ENCODE assay signal across 9 cellular contexts in genomic region chr17:78723001-78723796, GRCh38. TPM values are rescaled to one million over a fixed set of nuclear protein-coding genes. Genes with fewer than 3 reads are reported as not detected.
DNase-seq lines count a peak whose midpoint lies in the region; ATAC-seq and TF ChIP-seq lines count a peak whose summit lies in the region.
"Had no signal": no experiment of that assay in that cellular context is flagged by ENCODE, and none has a peak within 500 bp of the region (broad histone marks: within the 10 kb centered on the region; RNA-seq: fewer than 3 reads in every experiment).

No MANE protein-coding gene starts in this region.

- H3K27me3 Mint-ChIP-seq in central memory CD8-positive, alpha-beta T cell: no peaks in the 10 kb centered on the region

- peak overlapping the region; percentile 95 for H3K9ac ChIP-seq in MM.1S (ENCODE audit: low read length)

- TF ChIP-seq CTCF in MM.1S (IDR thresholded peaks at IDR 0.05; ENCODE audit: low read length): no peak
- TF ChIP-seq CTCF in right lobe of liver (IDR thresholded peaks at IDR 0.05): no peak
- TF ChIP-seq CTCF in transverse colon (IDR thresholded peaks at IDR 0.05): no peak

- 56% methylated on average over 4 of the region's 25 CpGs for WGBS in right lobe of liver (ENCODE audit: insufficient coverage, low coverage, low lambda C conversion rate, missing lambda C conversion rate)
- WGBS in transverse colon (ENCODE audit: low coverage in 1 of 2), 2 donors: 70% methylated on average over 25 of the region's 25 CpGs; no CpG with 5 or more reads in 1 of the 2 donors

- H4K20me1 ChIP-seq in MM.1S (ENCODE audit: insufficient read depth, low read length): no peaks in the 10 kb centered on the region

- H3K79me2 ChIP-seq in MM.1S (ENCODE audit: low read length): peaks cover 95% of the 10 kb centered on the region

- H3K4me1 ChIP-seq in MM.1S (ENCODE audit: low read length): peaks cover 83% of the 10 kb centered on the region
- H3K4me1 ChIP-seq in right lobe of liver: peaks cover 0 to 65% (median 15%) of the 10 kb centered on the region in 4 donors
- H3K4me1 ChIP-seq in transverse colon: peaks cover 47 to 86% (median 67%) of the 10 kb centered on the region in 4 donors

- DNase-seq in AG20443 (ENCODE audit: low spot score) (peak; percentile 65), MM.1S (peak; percentile 35), right lobe of liver (no peak), transverse colon (peak; percentile 41), NCI-H2196 (lab: John Stamatoyannopoulos, UW; ENCODE audit: unreplicated experiment) (no peak), HuH-7.5 (ENCODE audit: low spot score) (no peak)
- DNase-seq in central memory CD8-positive, alpha-beta T cell (ENCODE audit: low spot score in 2 of 2): no peak
- DNase-seq in activated effector memory CD4-positive, alpha-beta T cell treated with Interleukin-2 at 50 U/mL for 16 hours: no peak

- H3K9me3 ChIP-seq in MM.1S (replicated peaks; ENCODE audit: insufficient read depth, low read length): no peaks in the 10 kb centered on the region
- no peaks in the 10 kb centered on the region for H3K9me3 ChIP-seq in right lobe of liver
- H3K9me3 ChIP-seq in transverse colon: no peaks in the 10 kb centered on the region
- H3K9me3 ChIP-seq: upper lobe of left lung had no signal

- H3K4me1 Mint-ChIP-seq in central memory CD8-positive, alpha-beta T cell: peaks cover 90% of the 10 kb centered on the region

- peak overlapping the region; percentile 70 for H3K4me3 ChIP-seq in MM.1S (ENCODE audit: low read length)
- no peak overlapping the region for H3K4me3 ChIP-seq in right lobe of liver
- H3K4me3 ChIP-seq in transverse colon: peak overlapping the region; percentile 8 to 46 (median 14)

- intact Hi-C loops in right lobe of liver (cut with DNase I): no loop called here
- intact Hi-C loops in transverse colon (cut with DNase I; ENCODE audit: low total_unique reads): no loop called here

- no peak for ATAC-seq in central memory CD8-positive, alpha-beta T cell (replicated peaks; ENCODE audit: extremely low read depth, poor library complexity, severe bottlenecking)
- peak; percentile 8 to 32 (median 20) for ATAC-seq in right lobe of liver

- no peaks in the 10 kb centered on the region for H3K27me3 ChIP-seq in MM.1S (replicated peaks; ENCODE audit: insufficient read depth, low read length)
- no peaks in the 10 kb centered on the region for H3K27me3 ChIP-seq in right lobe of liver
- no peaks in the 10 kb centered on the region for H3K27me3 ChIP-seq in transverse colon
- H3K27me3 ChIP-seq: upper lobe of left lung had no signal

- in situ Hi-C loops in transverse colon (cut with MboI; ENCODE audit: low pct_ligation_motif_present in 1 of 4, low pct_unique_long_range_greater_than_20kb in 1 of 4, low sequenced_read_pairs in 3 of 4): loop anchor here in 1 of 4 donors (25.0 kb wide), 1 partner anchor 211 kb away; no protein-coding TSS in a partner anchor

- TF ChIP-seq EP300 in transverse colon (IDR thresholded peaks at IDR 0.05; ENCODE audit: low read depth): no peak

- TF ChIP-seq POLR2A in right lobe of liver (IDR thresholded peaks at IDR 0.05): no peak
- no peak for TF ChIP-seq POLR2A in transverse colon (IDR thresholded peaks at IDR 0.05)

- peak overlapping the region; percentile 73 for H3K4me3 Mint-ChIP-seq in central memory CD8-positive, alpha-beta T cell

- peak overlapping the region; percentile 59 for H3K27ac Mint-ChIP-seq in central memory CD8-positive, alpha-beta T cell (ENCODE audit: low read depth)

- H3K9me3 Mint-ChIP-seq in central memory CD8-positive, alpha-beta T cell: no peaks in the 10 kb centered on the region

- peaks cover 49% of the 10 kb centered on the region for H3K36me3 Mint-ChIP-seq in central memory CD8-positive, alpha-beta T cell (ENCODE audit: insufficient read depth)

- H3K36me3 ChIP-seq in MM.1S (replicated peaks; ENCODE audit: insufficient read depth, low read length) (no peaks in the 10 kb centered on the region), right lobe of liver (no peaks in the 10 kb centered on the region), transverse colon (no peaks in the 10 kb centered on the region)

- no peaks in the 10 kb centered on the region for H3K9me2 ChIP-seq in MM.1S (replicated peaks; ENCODE audit: insufficient read depth, low read length)

- no peak overlapping the region for H2AFZ ChIP-seq in MM.1S (ENCODE audit: low read length)

- peak overlapping the region; percentile 99 for H3K4me2 ChIP-seq in MM.1S (ENCODE audit: low read depth, low read length)

- peaks cover 94% of the 10 kb centered on the region for H3F3A ChIP-seq in MM.1S (ENCODE audit: insufficient read depth, low read length)

- H3K27ac ChIP-seq in MM.1S (ENCODE audit: low read length) (peak overlapping the region; percentile 97), right lobe of liver (no peak overlapping the region), transverse colon (peak overlapping the region; percentile 47 to 84 (median 73))

RNA-seq across cellular contexts. Expression of gene CYTH1, which starts 58.9 kb away (rescaled TPM):
- total RNA-seq in right lobe of liver (10 to 100 TPM; 14.8 to 46.2 (median 28.8) TPM), transverse colon (100 to 1,000 TPM; 103 to 156 (median 142) TPM)

Comparison
In these comparisons a context has a peak if more than half of its experiments do, and no peak if none do; other contexts are left out.
1. DNase-seq: peak in AG20443 (single experiment), MM.1S (single experiment) and transverse colon (single experiment); none in central memory CD8-positive, alpha-beta T cell (0 of 2), right lobe of liver (0 of 3), activated effector memory CD4-positive, alpha-beta T cell treated with Interleukin-2 at 50 U/mL for 16 hours (single experiment), NCI-H2196 (single experiment) and HuH-7.5 (single experiment).
2. H3K27ac ChIP-seq: peak in MM.1S (single experiment) and transverse colon (4 of 4); none in right lobe of liver (0 of 3).
3. H3K4me3 ChIP-seq: peak in MM.1S (single experiment) and transverse colon (4 of 4); none in right lobe of liver (0 of 3).